Comparison of ENCODE assay signal across 10 cellular contexts in genomic region chr11:69007978-69008381, GRCh38. TPM values are rescaled to one million over a fixed set of nuclear protein-coding genes. Genes with fewer than 3 reads are reported as not detected.
A peak's percentile ranks its signal among the peaks of the same experiment; 100 is the strongest.
DNase-seq lines count a peak whose midpoint lies in the region; ATAC-seq and TF ChIP-seq lines count a peak whose summit lies in the region.
"Had no signal": no experiment of that assay in that cellular context is flagged by ENCODE, and none has a peak within 500 bp of the region (broad histone marks: within the 10 kb centered on the region; RNA-seq: fewer than 3 reads in every experiment).

No MANE protein-coding gene starts in this region.

- H3K4me1 ChIP-seq in ACC112 (ENCODE audit: control insufficient read depth, insufficient read depth, low read length, unreplicated experiment), result peaks cover 49% of the 10 kb centered on the region
- peaks cover 52% of the 10 kb centered on the region for H3K4me1 ChIP-seq in osteoblast (ENCODE audit: insufficient read depth, low read length)

- H3K4me3 ChIP-seq in ACC112 (ENCODE audit: low read depth, low read length) (peak overlapping the region; percentile 25; the same call in 1 of the 2 replicates), foreskin fibroblast (ENCODE audit: low read depth in 1 of 2, low read length in 2 of 2) (peak overlapping the region; percentile 20 to 35), osteoblast (ENCODE audit: insufficient read depth, low read length) (no peak overlapping the region)

- H3K27ac Mint-ChIP-seq in activated naive CD4-positive, alpha-beta T cell treated with anti-CD3 and anti-CD28 coated beads, Interleukin-2, amount 50 U/mL, for 72 hours, result no peak overlapping the region

- H3K9me3 Mint-ChIP-seq in activated naive CD4-positive, alpha-beta T cell treated with anti-CD3 and anti-CD28 coated beads, Interleukin-2, amount 50 U/mL, for 72 hours, result no peaks in the 10 kb centered on the region

- H3K79me2 ChIP-seq in ACC112 (ENCODE audit: control insufficient read depth, insufficient read depth, low read length, unreplicated experiment) (no peaks in the 10 kb centered on the region), osteoblast (ENCODE audit: insufficient read depth, low read length) (peaks cover 13% of the 10 kb centered on the region)

- no peaks in the 10 kb centered on the region for H4K20me1 ChIP-seq in osteoblast (ENCODE audit: insufficient read depth, low read length)

- DNase-seq in NCI-H2171 (lab: John Stamatoyannopoulos, UW) (peak; percentile 19), foreskin fibroblast (peak in 1 of 2 donors; percentile 66), osteoblast (ENCODE audit: insufficient read length, low spot score, missing footprints) (peak; percentile 95), T-helper 9 cell (no peak), hippocampal formation (lab: John Stamatoyannopoulos, UW) (no peak), RKO (ENCODE audit: low spot score) (no peak)
- no peak for DNase-seq in activated naive CD4-positive, alpha-beta T cell treated with anti-CD3 and anti-CD28 coated beads, Interleukin-2, amount 50 U/mL, for 72 hours (ENCODE audit: low spot score in 2 of 2)

- no peak for ATAC-seq in activated naive CD4-positive, alpha-beta T cell treated with anti-CD3 and anti-CD28 coated beads, Interleukin-2, amount 50 U/mL, for 72 hours

- H2AFZ ChIP-seq in ACC112 (ENCODE audit: low read length, unreplicated experiment), result no peak overlapping the region
- no peak overlapping the region for H2AFZ ChIP-seq in osteoblast (ENCODE audit: low read length)

- no peak for TF ChIP-seq CTCF in foreskin fibroblast (IDR thresholded peaks at IDR 0.05; ENCODE audit: low read depth, low read length)
- no peak for TF ChIP-seq CTCF in osteoblast (IDR thresholded peaks at IDR 0.05; ENCODE audit: extremely low read depth, low read depth, low read length)

- H3K27me3 ChIP-seq in ACC112 (ENCODE audit: insufficient read depth, low read length) (no peaks in the 10 kb centered on the region), osteoblast (ENCODE audit: insufficient read depth, low read length) (no peaks in the 10 kb centered on the region)

- H3K36me3 ChIP-seq in ACC112 (ENCODE audit: insufficient read depth, low read length) (no peaks in the 10 kb centered on the region), osteoblast (ENCODE audit: insufficient read depth, low read length) (peaks cover 3% of the 10 kb centered on the region)

- H3K9me3 ChIP-seq in osteoblast (ENCODE audit: low read depth, low read length), result no peaks in the 10 kb centered on the region

- H3K27ac ChIP-seq in ACC112 (ENCODE audit: low read depth, low read length) (peak overlapping the region; percentile 86), osteoblast (ENCODE audit: low read depth, low read length) (peak overlapping the region; percentile 85)

- peak overlapping the region; percentile 1 for H3K4me2 ChIP-seq in osteoblast (ENCODE audit: insufficient read depth, low read length)

- H3K36me3 Mint-ChIP-seq in activated naive CD4-positive, alpha-beta T cell treated with anti-CD3 and anti-CD28 coated beads, Interleukin-2, amount 50 U/mL, for 72 hours, result no peaks in the 10 kb centered on the region

RNA-seq across cellular contexts. Expression of gene MRGPRF, which starts 5.1 kb away (rescaled TPM):
- total RNA-seq in osteoblast, result 39.4 and 41.5 TPM in 2 replicates
- total RNA-seq in activated naive CD4-positive, alpha-beta T cell treated with anti-CD3 and anti-CD28 coated beads, Interleukin-2, amount 50 U/mL, for 72 hours, result not detected
- total RNA-seq: glomerular endothelial cell had no signal

RNA-seq across cellular contexts. Expression of gene MRGPRD, which starts 27.2 kb away (rescaled TPM):
- not detected in 2 replicates for total RNA-seq in osteoblast
- not detected for total RNA-seq in activated naive CD4-positive, alpha-beta T cell treated with anti-CD3 and anti-CD28 coated beads, Interleukin-2, amount 50 U/mL, for 72 hours
- total RNA-seq: glomerular endothelial cell, mononuclear cell had no signal

RNA-seq across cellular contexts. Expression of gene TPCN2, which starts 40.8 kb away (rescaled TPM):
- total RNA-seq in osteoblast, result 14.1 and 17.4 TPM in 2 replicates
- 10 to 100 TPM in 1 of 2 donors, 1 to 10 TPM in 1; 8.7 to 13.9 TPM for total RNA-seq in activated naive CD4-positive, alpha-beta T cell treated with anti-CD3 and anti-CD28 coated beads, Interleukin-2, amount 50 U/mL, for 72 hours

Comparison
In these comparisons a context has a peak if more than half of its experiments do, and no peak if none do; other contexts are left out.
1. DNase-seq: peak in NCI-H2171 (single experiment) and osteoblast (single experiment); none in activated naive CD4-positive, alpha-beta T cell treated with anti-CD3 and anti-CD28 coated beads, Interleukin-2, amount 50 U/mL, for 72 hours (0 of 2), T-helper 9 cell (single experiment), hippocampal formation (0 of 2) and RKO (single experiment).
2. RNA of gene MRGPRF, which starts 5.1 kb away (total RNA-seq): 39.4 to 41.5 TPM in osteoblast; not detected in activated naive CD4-positive, alpha-beta T cell treated with anti-CD3 and anti-CD28 coated beads, Interleukin-2, amount 50 U/mL, for 72 hours; every median in the first group is over 10 times any median in the second.